18 cellular contexts compared by ENCODE assay signal in genomic region chr7:109532262-109532992, GRCh38.
"Had no signal": no experiment of that assay in that cellular context is flagged by ENCODE, and none has a peak within 500 bp of the region (broad histone marks: within the 10 kb centered on the region; RNA-seq: fewer than 3 reads in every experiment).

No MANE protein-coding gene starts in this region.

- ATAC-seq: effector memory CD8-positive, alpha-beta T cell; gastrocnemius medialis; heart right ventricle; naive thymus-derived CD4-positive, alpha-beta T cell; psoas muscle; sciatic nerve had no signal

- H3K27ac Mint-ChIP-seq: dendritic cell treated with granulocyte-macrophage colony-stimulating factor and Interleukin-4, amounts not matched to agents 40 ng/mL and 50 ng/mL, for 4 days; effector memory CD8-positive, alpha-beta T cell; naive thymus-derived CD4-positive, alpha-beta T cell; nephron progenitor cell had no signal

- H3K4me3 Mint-ChIP-seq: dendritic cell treated with granulocyte-macrophage colony-stimulating factor and Interleukin-4, amounts not matched to agents 40 ng/mL and 50 ng/mL, for 4 days; effector memory CD8-positive, alpha-beta T cell; naive thymus-derived CD4-positive, alpha-beta T cell; nephron progenitor cell had no signal

- H3K27me3 ChIP-seq: esophagus muscularis mucosa, gastrocnemius medialis, heart right ventricle, neutrophil had no signal

- H3K4me3 ChIP-seq: esophagus muscularis mucosa, gastrocnemius medialis, heart right ventricle, psoas muscle had no signal

- H3K9me3 Mint-ChIP-seq: dendritic cell treated with granulocyte-macrophage colony-stimulating factor and Interleukin-4, amounts not matched to agents 40 ng/mL and 50 ng/mL, for 4 days; nephron progenitor cell had no signal

- H3K36me3 Mint-ChIP-seq: naive thymus-derived CD4-positive, alpha-beta T cell had no signal

- H3K9me3 ChIP-seq: esophagus muscularis mucosa, gastrocnemius medialis, heart right ventricle, neutrophil, psoas muscle had no signal

- H3K27ac ChIP-seq: epithelial cell of prostate, esophagus muscularis mucosa, gastrocnemius medialis, heart right ventricle, neutrophil, psoas muscle had no signal

- DNase-seq: effector memory CD8-positive, alpha-beta T cell; gastrocnemius medialis; heart right ventricle; hypothalamus; kidney glomerular epithelial cell; mesendoderm; naive thymus-derived CD4-positive, alpha-beta T cell; nephron progenitor cell; psoas muscle; stimulated activated CD4-positive, alpha-beta T cell treated with anti-CD3 and anti-CD28 coated beads, Interleukin-2, amount 100 ng/mL, for 24 hours; stimulated activated CD4-positive, alpha-beta T cell treated with anti-CD3 and anti-CD28 coated beads, Interleukin-4, amount 100 ng/mL, for 4 hours; stimulated activated naive CD4-positive, alpha-beta T cell; trophoblast cell had no signal

- H3K4me1 Mint-ChIP-seq: naive thymus-derived CD4-positive, alpha-beta T cell; nephron progenitor cell had no signal

- H3K27me3 Mint-ChIP-seq: dendritic cell treated with granulocyte-macrophage colony-stimulating factor and Interleukin-4, amounts not matched to agents 40 ng/mL and 50 ng/mL, for 4 days; effector memory CD8-positive, alpha-beta T cell; naive thymus-derived CD4-positive, alpha-beta T cell had no signal

- H3K36me3 ChIP-seq: esophagus muscularis mucosa, gastrocnemius medialis, heart right ventricle, neutrophil had no signal
